13 cellular contexts compared by ENCODE assay signal in the genomic region with DNA sequence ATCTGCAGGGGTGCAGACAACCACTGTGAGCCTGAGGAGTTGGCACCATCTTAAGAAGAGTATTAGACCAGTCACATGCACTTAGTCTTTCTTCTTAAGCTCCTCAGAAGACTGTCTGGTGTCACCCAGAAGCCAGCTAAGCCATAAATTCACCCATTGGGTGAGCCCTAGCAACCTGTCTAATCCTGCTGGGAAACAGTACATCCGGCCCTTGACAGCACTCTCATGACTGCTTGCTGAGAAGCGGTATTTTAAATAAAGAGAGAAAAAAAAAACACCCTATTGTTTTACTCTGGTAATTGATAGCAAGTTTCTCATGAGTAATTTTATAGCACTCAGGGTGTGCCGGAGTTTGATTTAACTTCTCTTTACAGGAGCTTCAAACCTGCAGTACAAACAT.
DNase-seq lines count a peak whose midpoint lies in the region; TF ChIP-seq lines count a peak whose summit lies in the region.
"Had no signal": no experiment of that assay in that cellular context is flagged by ENCODE, and none has a peak within 500 bp of the region (broad histone marks: within the 10 kb centered on the region; RNA-seq: fewer than 3 reads in every experiment).

No MANE protein-coding gene starts in this region.

- H3K9me3 Mint-ChIP-seq in MCF 10A (ENCODE audit: unreplicated experiment) = no peaks in the 10 kb centered on the region

- TF ChIP-seq CTCF in smooth muscle cell (IDR thresholded peaks at IDR 0.05; ENCODE audit: borderline replicate concordance, insufficient read depth, poor library complexity, severe bottlenecking) (no peak), MCF 10A (IDR thresholded peaks at IDR 0.05; ENCODE audit: unreplicated experiment) (no peak)

- no peaks in the 10 kb centered on the region for H3K27me3 Mint-ChIP-seq in MCF 10A (ENCODE audit: insufficient read depth, unreplicated experiment)

- H2BK5ac ChIP-seq in mesenchymal stem cell (ENCODE audit: low read depth, low read length, poor library complexity, severe bottlenecking) = no peak overlapping the region

- H3K4me2 ChIP-seq in mesenchymal stem cell (ENCODE audit: low read length, poor library complexity, severe bottlenecking) (no peak overlapping the region), smooth muscle cell (no peak overlapping the region)
- H3K4me2 ChIP-seq: A549 had no signal

- no peak overlapping the region for H2BK120ac ChIP-seq in mesenchymal stem cell (ENCODE audit: low read depth, low read length)

- H3K18ac ChIP-seq in mesenchymal stem cell (ENCODE audit: low read depth in 1 of 2, low read length in 2 of 2) = no peak overlapping the region

- WGBS in mesenchymal stem cell = no CpG with 5 or more reads among the region's 3 CpGs
- WGBS in smooth muscle cell (ENCODE audit: low lambda C conversion rate) = 94% methylated on average over 3 of the region's 3 CpGs

- H4K8ac ChIP-seq in mesenchymal stem cell (ENCODE audit: low read length) = no peak overlapping the region

- no peak overlapping the region for H3K4me3 ChIP-seq in mesenchymal stem cell (ENCODE audit: insufficient read depth in 1 of 2, low read depth in 1 of 2, low read length in 2 of 2)
- H3K4me3 ChIP-seq in smooth muscle cell = no peak overlapping the region
- H3K4me3 ChIP-seq: A549 had no signal

- H3K79me1 ChIP-seq in mesenchymal stem cell (replicated peaks; ENCODE audit: low read length, poor library complexity, severe bottlenecking) = no peaks in the 10 kb centered on the region

- peaks cover 7% of the 10 kb centered on the region for H3K9me3 ChIP-seq in mesenchymal stem cell (ENCODE audit: control insufficient read depth, low read length)
- H3K9me3 ChIP-seq in smooth muscle cell (replicated peaks; ENCODE audit: low read depth) = no peaks in the 10 kb centered on the region
- H3K9me3 ChIP-seq: A549 had no signal

- peaks cover 0 to 3% of the 10 kb centered on the region in 2 experiments for H3K27me3 ChIP-seq in mesenchymal stem cell (ENCODE audit: control insufficient read depth in 1 of 2, insufficient read depth in 1 of 2, low read length in 2 of 2)
- no peaks in the 10 kb centered on the region for H3K27me3 ChIP-seq in smooth muscle cell (ENCODE audit: low read depth)

- H3K4ac ChIP-seq in mesenchymal stem cell (ENCODE audit: low read depth in 1 of 2, low read length in 2 of 2) = no peak overlapping the region

- no peak overlapping the region for H3K14ac ChIP-seq in mesenchymal stem cell (ENCODE audit: low read length in 2 of 2)

- DNase-seq in NCI-H510A treated with DMSO at 0.1 percent for 48 hours (lab: John Stamatoyannopoulos, UW) (peak; percentile 45), NCI-H510A (lab: John Stamatoyannopoulos, UW) (no peak), NCI-H748 (lab: John Stamatoyannopoulos, UW; ENCODE audit: unreplicated experiment) (peak; percentile 63), iPS-NIHi11 (ENCODE audit: low spot score) (peak; percentile 43), mesenchymal stem cell (no peak), KG1 (lab: John Stamatoyannopoulos, UW) (no peak), smooth muscle cell (lab: John Stamatoyannopoulos, UW; ENCODE audit: unreplicated experiment) (no peak), MCF 10A (ENCODE audit: unreplicated experiment) (no peak)
- DNase-seq: DMS79 treated with DMSO at 0.1 percent for 48 hours, NCI-H187, SIG-M5 had no signal

- no TSS peak for BruUV-seq in MCF 10A (replicated peaks; lab: Mats Ljungman, UMichigan)

- no peak overlapping the region for H3K23ac ChIP-seq in mesenchymal stem cell (ENCODE audit: low read length in 2 of 2)

- no peaks in the 10 kb centered on the region for H4K20me1 ChIP-seq in smooth muscle cell (ENCODE audit: low read depth)

- H3K9ac ChIP-seq in mesenchymal stem cell (ENCODE audit: low read length) (no peak overlapping the region), smooth muscle cell (ENCODE audit: low read depth) (no peak overlapping the region)

- H2AK5ac ChIP-seq in mesenchymal stem cell (ENCODE audit: low read length, severe bottlenecking) = no peak overlapping the region

- no peak overlapping the region for H3K27ac ChIP-seq in mesenchymal stem cell (ENCODE audit: low read length, poor library complexity, severe bottlenecking)
- H3K27ac ChIP-seq in smooth muscle cell (ENCODE audit: low read depth) = no peak overlapping the region
- H3K27ac ChIP-seq: A549 had no signal

- no peaks in the 10 kb centered on the region for H3K36me3 Mint-ChIP-seq in MCF 10A (ENCODE audit: insufficient read depth, unreplicated experiment)
- H3K36me3 Mint-ChIP-seq: CD14-positive monocyte had no signal

- H3K4me1 Mint-ChIP-seq in MCF 10A (ENCODE audit: insufficient read depth, unreplicated experiment) = peaks cover 5% of the 10 kb centered on the region
- H3K4me1 Mint-ChIP-seq: CD14-positive monocyte had no signal

- CTCF ChIA-PET in MCF 10A (lab: Yijun Ruan, JAX) = no interaction called here

- H3F3A ChIP-seq in smooth muscle cell (ENCODE audit: low read depth) = no peaks in the 10 kb centered on the region

- intact Hi-C loops in MCF 10A (cut with micrococcal nuclease) = no loop called here

- no peak overlapping the region for H3K27ac Mint-ChIP-seq in MCF 10A (ENCODE audit: low read depth, unreplicated experiment)
- H3K27ac Mint-ChIP-seq: CD14-positive monocyte had no signal

- no peak overlapping the region for H2AFZ ChIP-seq in mesenchymal stem cell (ENCODE audit: low read depth, low read length)
- H2AFZ ChIP-seq in smooth muscle cell (ENCODE audit: low read depth) = no peak overlapping the region

- no peak overlapping the region for H3K4me3 Mint-ChIP-seq in MCF 10A (ENCODE audit: unreplicated experiment)
- H3K4me3 Mint-ChIP-seq: CD14-positive monocyte had no signal

- no peaks in the 10 kb centered on the region for H3K79me2 ChIP-seq in smooth muscle cell (ENCODE audit: low read depth)

- H2BK15ac ChIP-seq in mesenchymal stem cell (ENCODE audit: low read depth, poor library complexity, severe bottlenecking) = no peak overlapping the region

- POLR2A ChIA-PET in MCF 10A (lab: Yijun Ruan, JAX) = interaction anchor here (0.6 to 0.8 kb wide), 2 partner anchors 15 to 100 kb away, joined by 3 read pairs; no protein-coding TSS in a partner anchor

- H2BK12ac ChIP-seq in mesenchymal stem cell (ENCODE audit: low read length in 2 of 2) = no peak overlapping the region

- H4K91ac ChIP-seq in mesenchymal stem cell (ENCODE audit: low read length) = no peak overlapping the region

- H3K36me3 ChIP-seq in mesenchymal stem cell (ENCODE audit: control insufficient read depth in 1 of 2, insufficient read depth in 2 of 2, low read depth in 1 of 2, low read length in 2 of 2) = no peaks in the 10 kb centered on the region
- H3K36me3 ChIP-seq in smooth muscle cell (ENCODE audit: low read depth) = no peaks in the 10 kb centered on the region

- H3K4me1 ChIP-seq in mesenchymal stem cell (ENCODE audit: control insufficient read depth, insufficient read depth, low read depth, low read length) (no peaks in the 10 kb centered on the region), smooth muscle cell (ENCODE audit: low read depth) (peaks cover 3% of the 10 kb centered on the region)
- H3K4me1 ChIP-seq: A549 had no signal

Comparison
In these comparisons a context has a peak if more than half of its experiments do, and no peak if none do; other contexts are left out.
1. DNase-seq: peak in NCI-H510A treated with DMSO at 0.1 percent for 48 hours (single experiment), NCI-H748 (single experiment) and iPS-NIHi11 (single experiment); none in NCI-H510A (single experiment), mesenchymal stem cell (single experiment), KG1 (single experiment), smooth muscle cell (single experiment) and MCF 10A (single experiment).